8 cellular contexts compared by ENCODE assay signal in the genomic region with DNA sequence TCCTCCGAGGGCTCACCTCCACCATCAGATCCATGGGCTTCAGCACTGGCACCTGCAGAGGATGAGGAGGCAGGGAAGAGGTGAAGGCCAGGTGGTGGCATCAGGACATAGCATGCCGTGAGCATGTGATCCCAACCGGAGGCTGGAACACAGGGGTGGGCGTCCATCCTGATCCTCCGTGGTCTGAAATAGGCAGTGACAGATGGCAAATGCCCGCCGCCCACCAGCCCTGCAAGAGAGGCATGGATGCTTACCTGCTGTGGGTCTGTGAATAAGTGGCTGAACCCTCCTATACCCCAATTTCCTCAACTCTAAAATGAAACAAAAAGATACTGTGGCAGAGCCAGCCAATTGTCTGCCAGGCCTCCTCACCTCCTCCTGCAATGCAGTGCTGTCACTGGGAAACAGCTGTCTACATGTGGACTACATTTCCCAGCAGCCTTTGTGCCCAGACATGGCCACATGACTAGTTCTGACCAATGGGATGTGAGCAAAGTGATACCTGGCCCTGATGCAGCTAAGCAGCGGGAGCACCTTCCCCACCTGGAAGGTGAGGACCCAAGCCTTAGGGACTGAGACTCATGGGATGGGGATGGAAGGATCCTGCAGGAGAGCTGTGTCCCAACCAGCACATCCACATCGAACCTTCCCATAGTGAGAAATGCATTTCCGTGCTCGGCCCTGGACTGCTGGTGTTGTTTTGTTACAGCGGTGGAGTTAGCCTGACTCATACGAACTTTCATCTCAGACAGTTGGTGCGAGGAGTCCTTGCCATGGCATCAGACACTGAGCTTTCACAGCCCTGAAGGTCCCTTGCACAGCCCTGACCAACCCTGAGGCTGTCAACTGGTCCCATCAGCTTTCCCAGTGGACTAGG.
DNase-seq lines count a peak whose midpoint lies in the region; ATAC-seq and TF ChIP-seq lines count a peak whose summit lies in the region.

No MANE protein-coding gene starts in this region.

- H3K4me1 ChIP-seq in stomach, result no peaks in the 10 kb centered on the region

- TF ChIP-seq EP300 in stomach (IDR thresholded peaks at IDR 0.05), result no peak

- peak; percentile 47 for DNase-seq in activated naive CD4-positive, alpha-beta T cell treated with anti-CD3 and anti-CD28 coated beads for 36 hours
- DNase-seq in activated naive CD4-positive, alpha-beta T cell (lab: John Stamatoyannopoulos, UW), result no peak
- DNase-seq in NCI-H82 treated with DMSO at 0.1 percent for 48 hours (lab: John Stamatoyannopoulos, UW; ENCODE audit: unreplicated experiment), result peak; percentile 22
- DNase-seq in endothelial cell (ENCODE audit: low spot score), result peak; percentile 50
- no peak for DNase-seq in sciatic nerve (ENCODE audit: low spot score)
- no peak for DNase-seq in stomach
- DNase-seq in putamen (ENCODE audit: low spot score), result no peak

- CTCF ChIA-PET in activated naive CD4-positive, alpha-beta T cell treated with anti-CD3 and anti-CD28 coated beads for 36 hours (lab: Charles Lee), result no interaction called here

- H3K27me3 Mint-ChIP-seq in activated naive CD4-positive, alpha-beta T cell treated with anti-CD3 and anti-CD28 coated beads for 36 hours (ENCODE audit: low read depth), result peaks cover 5% of the 10 kb centered on the region
- peaks cover 12% of the 10 kb centered on the region for H3K27me3 Mint-ChIP-seq in endothelial cell (ENCODE audit: unreplicated experiment)

- WGBS in stomach, 5 donors, result 83 to 93% (median 83%) methylated on average over 13 to 14 of the region's 14 CpGs

- H3K27ac Mint-ChIP-seq in activated naive CD4-positive, alpha-beta T cell treated with anti-CD3 and anti-CD28 coated beads for 36 hours, result no peak overlapping the region
- H3K27ac Mint-ChIP-seq in endothelial cell (ENCODE audit: unreplicated experiment), result no peak overlapping the region

- H3K27me3 ChIP-seq in stomach, result peaks cover 0 to 41% (median under 1%) of the 10 kb centered on the region in 3 donors

- no peak overlapping the region for H3K27ac ChIP-seq in stomach

- H3K4me1 Mint-ChIP-seq in activated naive CD4-positive, alpha-beta T cell treated with anti-CD3 and anti-CD28 coated beads for 36 hours (ENCODE audit: low read depth), result no peaks in the 10 kb centered on the region
- H3K4me1 Mint-ChIP-seq in endothelial cell (ENCODE audit: unreplicated experiment), result no peaks in the 10 kb centered on the region

- H3K36me3 Mint-ChIP-seq in activated naive CD4-positive, alpha-beta T cell treated with anti-CD3 and anti-CD28 coated beads for 36 hours (ENCODE audit: low read depth), result no peaks in the 10 kb centered on the region
- H3K36me3 Mint-ChIP-seq in endothelial cell (ENCODE audit: low read depth, unreplicated experiment), result peaks cover 3% of the 10 kb centered on the region

- peak; percentile 58 for ATAC-seq in HG02623 (IDR thresholded peaks at IDR 0.05; ENCODE audit: unreplicated experiment)
- ATAC-seq in sciatic nerve, result peak; percentile 49

- no peak overlapping the region for H3K4me3 Mint-ChIP-seq in activated naive CD4-positive, alpha-beta T cell treated with anti-CD3 and anti-CD28 coated beads for 36 hours
- H3K4me3 Mint-ChIP-seq in endothelial cell (ENCODE audit: unreplicated experiment), result no peak overlapping the region

- no peaks in the 10 kb centered on the region for H3K9me3 Mint-ChIP-seq in activated naive CD4-positive, alpha-beta T cell treated with anti-CD3 and anti-CD28 coated beads for 36 hours
- H3K9me3 Mint-ChIP-seq in endothelial cell (ENCODE audit: unreplicated experiment), result no peaks in the 10 kb centered on the region

- TF ChIP-seq POLR2A in stomach (IDR thresholded peaks at IDR 0.05), result no peak

- no peaks in the 10 kb centered on the region for H3K9me3 ChIP-seq in stomach

- H3K36me3 ChIP-seq in stomach, result no peaks in the 10 kb centered on the region

- H3K4me3 ChIP-seq in stomach, result no peak overlapping the region

- intact Hi-C loops in activated naive CD4-positive, alpha-beta T cell treated with anti-CD3 and anti-CD28 coated beads for 36 hours (cut with micrococcal nuclease), result no loop called here
- intact Hi-C loops in sciatic nerve (cut with DNase I), result no loop called here
- intact Hi-C loops in stomach (cut with DNase I; ENCODE audit: low total_unique reads), result no loop called here

- TF ChIP-seq CTCF in endothelial cell (IDR thresholded peaks at IDR 0.05; ENCODE audit: unreplicated experiment), result no peak
- no peak for TF ChIP-seq CTCF in stomach (IDR thresholded peaks at IDR 0.05)

Comparison
In these comparisons a context has a peak if more than half of its experiments do, and no peak if none do; other contexts are left out.
1. DNase-seq: peak in activated naive CD4-positive, alpha-beta T cell treated with anti-CD3 and anti-CD28 coated beads for 36 hours (single experiment), NCI-H82 treated with DMSO at 0.1 percent for 48 hours (single experiment) and endothelial cell (single experiment); none in activated naive CD4-positive, alpha-beta T cell (0 of 4), sciatic nerve (single experiment), stomach (single experiment) and putamen (single experiment).